In genomic region chr7:13742719-13743640, GRCh38 we compare ENCODE assay signal across 8 cellular contexts.
A peak's percentile ranks its signal among the peaks of the same experiment; 100 is the strongest.
DNase-seq lines count a peak whose midpoint lies in the region; ATAC-seq and TF ChIP-seq lines count a peak whose summit lies in the region.

No MANE protein-coding gene starts in this region.

- H3K4me3 ChIP-seq in retinal pigment epithelial cell (ENCODE audit: low read length): no peak overlapping the region

- intact Hi-C loops in Calu3 (cut with micrococcal nuclease; ENCODE audit: unreplicated experiment): loop anchor here (1.0 to 10.0 kb wide), 5 partner anchors 218 to 948 kb away; partner anchors contain the start of gene ETV1
- intact Hi-C loops in head of caudate nucleus (cut with DNase I): no loop called here

- CTCF ChIA-PET in Calu3 (lab: Charles Lee): interaction anchor here (0.5 to 2.1 kb wide), 11 partner anchors 16 to 462 kb away, joined by 3 to 26 read pairs (median 5); no protein-coding TSS in a partner anchor

- H3K4me3 Mint-ChIP-seq in Calu3 (ENCODE audit: low read depth, unreplicated experiment): no peak overlapping the region

- H3K36me3 Mint-ChIP-seq in Calu3 (ENCODE audit: insufficient read depth, unreplicated experiment): no peaks in the 10 kb centered on the region

- no peak for ATAC-seq in HG03175 (IDR thresholded peaks at IDR 0.05; ENCODE audit: unreplicated experiment)

- no peak overlapping the region for H3K27ac Mint-ChIP-seq in Calu3 (ENCODE audit: unreplicated experiment)

- no peaks in the 10 kb centered on the region for H3K9me3 Mint-ChIP-seq in Calu3 (ENCODE audit: low read depth, unreplicated experiment)

- peaks cover 10% of the 10 kb centered on the region for H3K4me1 Mint-ChIP-seq in Calu3 (ENCODE audit: low read depth, unreplicated experiment)

- DNase-seq in Calu3 (peak; percentile 41), M059J (ENCODE audit: low read depth) (peak; percentile 73), SW480 (ENCODE audit: low spot score) (peak; percentile 63), head of caudate nucleus (peak in 41 of 42 donors; percentile 8 to 76 (median 47)), retinal pigment epithelial cell (ENCODE audit: low read depth) (peak; percentile 20), GF-D8 (lab: John Stamatoyannopoulos, UW) (no peak)
- DNase-seq in stimulated activated CD4-positive, alpha-beta T cell treated with anti-CD3 and anti-CD28 coated beads, Interleukin-2, amount 100 ng/mL, for 48 hours: no peak

- no peaks in the 10 kb centered on the region for H3K27me3 Mint-ChIP-seq in Calu3 (ENCODE audit: unreplicated experiment)

- peak; percentile 46 for TF ChIP-seq CTCF in Calu3 (IDR thresholded peaks at IDR 0.05; ENCODE audit: unreplicated experiment)
- peak; percentile 57 for TF ChIP-seq CTCF in retinal pigment epithelial cell (conservative IDR thresholded peaks at IDR 0.05; ENCODE audit: low read depth, low read length)

- BruUV-seq in Calu3 (replicated peaks; lab: Mats Ljungman, UMichigan): no TSS peak

Comparison
In these comparisons a context has a peak if more than half of its experiments do, and no peak if none do; other contexts are left out.
1. DNase-seq: peak in Calu3 (single experiment), M059J (single experiment), SW480 (single experiment), head of caudate nucleus (41 of 42) and retinal pigment epithelial cell (single experiment); none in stimulated activated CD4-positive, alpha-beta T cell treated with anti-CD3 and anti-CD28 coated beads, Interleukin-2, amount 100 ng/mL, for 48 hours (0 of 2) and GF-D8 (single experiment).